12 cellular contexts compared by ENCODE assay signal in the genomic region with DNA sequence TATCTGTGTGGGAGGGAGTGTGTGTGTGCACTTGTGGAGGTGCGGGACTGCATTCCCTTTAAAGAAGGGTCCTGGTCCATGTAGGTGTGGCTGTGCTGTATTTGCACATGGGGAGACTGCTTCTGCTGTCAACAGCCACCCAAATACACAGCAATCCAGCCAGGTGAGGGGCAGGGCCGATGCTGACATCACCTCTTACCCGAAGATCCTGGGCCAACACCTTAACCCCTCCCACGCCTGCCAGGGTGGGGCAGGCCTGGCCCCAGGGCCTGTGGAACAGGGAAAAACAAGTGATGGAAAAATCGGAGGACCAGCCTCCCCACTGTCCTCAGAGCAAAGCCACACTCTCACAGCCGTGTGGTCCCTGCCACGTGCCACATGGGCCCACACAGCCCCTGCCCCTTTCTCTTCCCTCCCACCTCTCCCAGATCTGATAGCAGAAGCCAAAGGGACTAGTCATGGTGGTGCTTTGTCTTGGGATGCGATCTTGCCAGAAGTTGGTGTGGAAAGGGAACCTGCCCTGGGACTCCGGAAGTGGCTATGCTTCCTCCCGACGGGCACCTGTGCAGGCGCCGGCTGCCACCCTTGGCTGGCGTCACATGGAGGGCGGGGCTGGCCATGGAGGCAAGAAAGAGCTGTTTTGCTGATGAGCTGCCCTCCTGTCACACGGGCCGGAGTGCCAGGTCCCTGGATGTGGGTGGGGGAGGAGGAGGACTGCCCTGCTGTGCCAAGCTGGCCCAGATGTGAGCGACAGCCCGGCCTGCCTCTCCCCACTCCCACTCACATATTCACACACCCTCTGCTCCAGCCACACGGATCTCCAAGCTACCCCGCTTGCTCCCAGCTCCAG. TPM values are rescaled to one million over a fixed set of nuclear protein-coding genes. Genes with fewer than 3 reads are reported as not detected.
DNase-seq lines count a peak whose midpoint lies in the region; ATAC-seq and TF ChIP-seq lines count a peak whose summit lies in the region.
"Had no signal": no experiment of that assay in that cellular context is flagged by ENCODE, and none has a peak within 500 bp of the region (broad histone marks: within the 10 kb centered on the region; RNA-seq: fewer than 3 reads in every experiment).

No MANE protein-coding gene starts in this region.

- H3K9me3 Mint-ChIP-seq in Calu3 (ENCODE audit: low read depth, unreplicated experiment), result no peaks in the 10 kb centered on the region
- H3K9me3 Mint-ChIP-seq in activated naive CD8-positive, alpha-beta T cell treated with anti-CD3 and anti-CD28 coated beads for 36 hours, result no peaks in the 10 kb centered on the region
- H3K9me3 Mint-ChIP-seq: activated T-cell treated with anti-CD3 and anti-CD28 coated beads, Interleukin-2, amount 50 U/mL, for 72 hours had no signal

- ATAC-seq in HG02884 (IDR thresholded peaks at IDR 0.05; ENCODE audit: unreplicated experiment), result no peak

- H3K27ac ChIP-seq in smooth muscle cell (ENCODE audit: low read depth), result no peak overlapping the region

- H3K79me2 ChIP-seq in smooth muscle cell (ENCODE audit: low read depth), result no peaks in the 10 kb centered on the region

- H3K4me1 ChIP-seq in mucosa of stomach (ENCODE audit: control insufficient read depth, insufficient read depth, low read length), result peaks cover 27% of the 10 kb centered on the region
- no peaks in the 10 kb centered on the region for H3K4me1 ChIP-seq in smooth muscle cell (ENCODE audit: low read depth)

- DNase-seq in Calu3 (peak; percentile 65), activated gamma-delta T cell (lab: John Stamatoyannopoulos, UW) (no peak), smooth muscle cell (lab: John Stamatoyannopoulos, UW; ENCODE audit: unreplicated experiment) (no peak), GM13976 (ENCODE audit: low spot score) (no peak)
- DNase-seq in activated naive CD8-positive, alpha-beta T cell treated with anti-CD3 and anti-CD28 coated beads for 36 hours, result peak; percentile 19
- DNase-seq: activated T-cell treated with anti-CD3 and anti-CD28 coated beads, Interleukin-2, amount 50 U/mL, for 72 hours; NCI-H82 had no signal

- TF ChIP-seq RAD21 in Ishikawa (IDR thresholded peaks at IDR 0.05; ENCODE audit: low read depth), result no peak

- H2AFZ ChIP-seq in smooth muscle cell (ENCODE audit: low read depth), result no peak overlapping the region

- H3K9me3 ChIP-seq in mucosa of stomach (ENCODE audit: control insufficient read depth, low read length) (no peaks in the 10 kb centered on the region), smooth muscle cell (replicated peaks; ENCODE audit: low read depth) (no peaks in the 10 kb centered on the region)

- CTCF ChIA-PET in Calu3 (lab: Charles Lee), result no interaction called here

- H3K4me2 ChIP-seq in smooth muscle cell, result no peak overlapping the region

- H3K27me3 Mint-ChIP-seq in Calu3 (ENCODE audit: unreplicated experiment), result peaks cover 57% of the 10 kb centered on the region
- peaks cover 65% of the 10 kb centered on the region for H3K27me3 Mint-ChIP-seq in activated naive CD8-positive, alpha-beta T cell treated with anti-CD3 and anti-CD28 coated beads for 36 hours

- H3F3A ChIP-seq in smooth muscle cell (ENCODE audit: low read depth), result no peaks in the 10 kb centered on the region

- H3K4me3 ChIP-seq in mucosa of stomach (ENCODE audit: low read length), result peak overlapping the region; percentile 6
- no peak overlapping the region for H3K4me3 ChIP-seq in smooth muscle cell
- H3K4me3 ChIP-seq: cardiac muscle cell had no signal

- no peak for TF ChIP-seq EP300 in Ishikawa (IDR thresholded peaks at IDR 0.05; ENCODE audit: borderline replicate concordance)

- 80% methylated on average over 21 of the region's 21 CpGs for WGBS in smooth muscle cell (ENCODE audit: low lambda C conversion rate)

- H3K36me3 ChIP-seq in mucosa of stomach (ENCODE audit: control insufficient read depth, insufficient read depth, low read length) (no peaks in the 10 kb centered on the region), smooth muscle cell (ENCODE audit: low read depth) (no peaks in the 10 kb centered on the region)
- H3K36me3 ChIP-seq: cardiac muscle cell had no signal

- TF ChIP-seq CTCF in Calu3 (IDR thresholded peaks at IDR 0.05; ENCODE audit: unreplicated experiment), result no peak
- TF ChIP-seq CTCF in smooth muscle cell (IDR thresholded peaks at IDR 0.05; ENCODE audit: borderline replicate concordance, insufficient read depth, poor library complexity, severe bottlenecking), result no peak
- no peak for TF ChIP-seq CTCF in GM13976 (IDR thresholded peaks at IDR 0.05; ENCODE audit: borderline replicate concordance, control extremely low read depth, extremely low read depth, insufficient read depth, missing control alignments)

- H3K27me3 ChIP-seq in mucosa of stomach (ENCODE audit: control insufficient read depth, insufficient read depth, low read length), result no peaks in the 10 kb centered on the region
- peaks cover 64% of the 10 kb centered on the region for H3K27me3 ChIP-seq in smooth muscle cell (ENCODE audit: low read depth)
- H3K27me3 ChIP-seq: cardiac muscle cell had no signal

- intact Hi-C loops in Calu3 (cut with micrococcal nuclease; ENCODE audit: unreplicated experiment), result no loop called here

- peak overlapping the region; percentile 32 for H3K4me3 Mint-ChIP-seq in Calu3 (ENCODE audit: low read depth, unreplicated experiment)
- no peak overlapping the region for H3K4me3 Mint-ChIP-seq in activated naive CD8-positive, alpha-beta T cell treated with anti-CD3 and anti-CD28 coated beads for 36 hours
- H3K4me3 Mint-ChIP-seq: activated T-cell treated with anti-CD3 and anti-CD28 coated beads, Interleukin-2, amount 50 U/mL, for 72 hours had no signal

- in situ Hi-C loops in GM13976 (cut with MboI; ENCODE audit: low sequenced_read_pairs, unreplicated experiment), result no loop called here

- BruUV-seq in Calu3 (replicated peaks; lab: Mats Ljungman, UMichigan), result no TSS peak

- peaks cover 24% of the 10 kb centered on the region for H3K4me1 Mint-ChIP-seq in Calu3 (ENCODE audit: low read depth, unreplicated experiment)
- peaks cover 7% of the 10 kb centered on the region for H3K4me1 Mint-ChIP-seq in activated naive CD8-positive, alpha-beta T cell treated with anti-CD3 and anti-CD28 coated beads for 36 hours

- H4K20me1 ChIP-seq in smooth muscle cell (ENCODE audit: low read depth), result no peaks in the 10 kb centered on the region

- peaks cover 7% of the 10 kb centered on the region for H3K36me3 Mint-ChIP-seq in Calu3 (ENCODE audit: insufficient read depth, unreplicated experiment)
- no peaks in the 10 kb centered on the region for H3K36me3 Mint-ChIP-seq in activated naive CD8-positive, alpha-beta T cell treated with anti-CD3 and anti-CD28 coated beads for 36 hours
- H3K36me3 Mint-ChIP-seq: IgD-negative memory B cell had no signal

- H3K9ac ChIP-seq in mucosa of stomach (ENCODE audit: low read length) (peak overlapping the region; percentile 76), smooth muscle cell (ENCODE audit: low read depth) (no peak overlapping the region)

- peak overlapping the region; percentile 72 for H3K27ac Mint-ChIP-seq in Calu3 (ENCODE audit: unreplicated experiment)
- no peak overlapping the region for H3K27ac Mint-ChIP-seq in activated naive CD8-positive, alpha-beta T cell treated with anti-CD3 and anti-CD28 coated beads for 36 hours
- H3K27ac Mint-ChIP-seq: activated T-cell treated with anti-CD3 and anti-CD28 coated beads, Interleukin-2, amount 50 U/mL, for 72 hours; IgD-negative memory B cell had no signal

TF ChIP-seq in Ishikawa, 13 proteins besides CTCF, POLR2A, EP300 and RAD21:
- TF ChIP-seq TAF1 (IDR thresholded peaks at IDR 0.05; ENCODE audit: low read depth), result no peak
- TF ChIP-seq, protein P1, sequence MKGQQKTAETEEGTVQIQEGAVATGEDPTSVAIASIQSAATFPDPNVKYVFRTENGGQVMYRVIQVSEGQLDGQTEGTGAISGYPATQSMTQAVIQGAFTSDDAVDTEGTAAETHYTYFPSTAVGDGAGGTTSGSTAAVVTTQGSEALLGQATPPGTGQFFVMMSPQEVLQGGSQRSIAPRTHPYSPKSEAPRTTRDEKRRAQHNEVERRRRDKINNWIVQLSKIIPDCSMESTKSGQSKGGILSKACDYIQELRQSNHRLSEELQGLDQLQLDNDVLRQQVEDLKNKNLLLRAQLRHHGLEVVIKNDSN (IDR thresholded peaks at IDR 0.05), result peak; percentile 51
- TF ChIP-seq, protein P2, sequence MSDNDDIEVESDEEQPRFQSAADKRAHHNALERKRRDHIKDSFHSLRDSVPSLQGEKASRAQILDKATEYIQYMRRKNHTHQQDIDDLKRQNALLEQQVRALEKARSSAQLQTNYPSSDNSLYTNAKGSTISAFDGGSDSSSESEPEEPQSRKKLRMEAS (IDR thresholded peaks at IDR 0.05), result peak; percentile 80
- TF ChIP-seq YY1 (IDR thresholded peaks at IDR 0.05; ENCODE audit: low read depth), result peak; percentile 43; the same call in 1 of the 2 replicates
- TF ChIP-seq CREB1 (IDR thresholded peaks at IDR 0.05; ENCODE audit: low read depth), result peak; percentile 41; the same call in 1 of the 2 replicates

RNA-seq across cellular contexts. Expression of a gene that starts 7.8 kb away (rescaled TPM):
- total RNA-seq in Calu3 (2022) (12.6 and 16.5 TPM in 2 replicates), smooth muscle cell (1.6 and 1.9 TPM in 2 replicates)
- total RNA-seq in activated naive CD8-positive, alpha-beta T cell treated with anti-CD3 and anti-CD28 coated beads for 36 hours, result 1 to 10 TPM; 2.2 to 2.3 TPM
- polyA plus RNA-seq in smooth muscle cell, result 0.70 and 2.1 TPM in 2 replicates

Comparison
In these comparisons a context has a peak if more than half of its experiments do, and no peak if none do; other contexts are left out.
1. DNase-seq: peak in Calu3 (single experiment) and activated naive CD8-positive, alpha-beta T cell treated with anti-CD3 and anti-CD28 coated beads for 36 hours (single experiment); none in activated gamma-delta T cell (single experiment), smooth muscle cell (single experiment) and GM13976 (single experiment).